In the genomic region with DNA sequence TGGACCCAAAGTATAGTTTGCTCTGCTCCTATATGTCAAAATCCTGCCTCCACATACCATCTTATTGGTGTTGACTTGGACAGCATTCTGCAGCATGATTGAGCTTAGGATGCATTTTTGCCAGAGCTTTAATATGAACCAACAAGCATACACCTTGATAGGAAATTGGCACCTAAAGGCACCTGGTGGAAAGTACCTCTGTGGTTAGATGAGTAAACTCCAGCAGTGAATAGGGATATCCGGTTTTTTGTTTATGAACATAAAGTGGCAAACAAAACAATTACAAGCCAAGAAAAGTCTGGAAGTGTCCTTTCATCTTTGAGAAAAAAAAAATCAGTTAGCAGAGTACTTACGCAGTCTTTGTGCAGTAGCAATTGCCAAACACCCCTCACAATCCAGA, we compare ENCODE assay signal across 30 cellular contexts. TPM values are rescaled to one million over a fixed set of nuclear protein-coding genes. Genes with fewer than 3 reads are reported as not detected.
DNase-seq lines count a peak whose midpoint lies in the region; ATAC-seq and TF ChIP-seq lines count a peak whose summit lies in the region.
"Had no signal": no experiment of that assay in that cellular context is flagged by ENCODE, and none has a peak within 500 bp of the region (broad histone marks: within the 10 kb centered on the region; RNA-seq: fewer than 3 reads in every experiment).

No MANE protein-coding gene starts in this region.

- H3K9me2 ChIP-seq in PC-3 (replicated peaks; ENCODE audit: low read length) = no peaks in the 10 kb centered on the region

- no peaks in the 10 kb centered on the region for H3F3A ChIP-seq in PC-3 (ENCODE audit: low read length, unreplicated experiment)

- POLR2A ChIA-PET in PC-3 (lab: Charles Lee; ENCODE audit: unreplicated experiment) (no interaction called here), HEK293T (lab: Yijun Ruan, JAX) (no interaction called here)

- H3K4me2 ChIP-seq in PC-3 (ENCODE audit: low read length) = no peak overlapping the region

- H3K27ac ChIP-seq in PC-3 (ENCODE audit: low read length) (no peak overlapping the region), epithelial cell of prostate (peak overlapping the region; percentile 47), tibial artery (no peak overlapping the region)
- H3K27ac ChIP-seq: 22Rv1, adrenal gland, esophagus muscularis mucosa, heart left ventricle, parathyroid adenoma, SK-N-MC, skin epidermis had no signal

- H3K79me2 ChIP-seq in PC-3 (ENCODE audit: low read length) = no peaks in the 10 kb centered on the region
- H3K79me2 ChIP-seq: parathyroid adenoma had no signal

- H3K36me3 ChIP-seq in PC-3 (ENCODE audit: low read depth, low read length) (no peaks in the 10 kb centered on the region), tibial artery (no peaks in the 10 kb centered on the region)
- H3K36me3 ChIP-seq: adrenal gland, esophagus muscularis mucosa, heart left ventricle had no signal

- ATAC-seq in PC-3 (no peak), GM18502 (IDR thresholded peaks at IDR 0.05; ENCODE audit: poor library complexity, unreplicated experiment) (no peak)
- ATAC-seq: heart left ventricle had no signal

- H3K9me3 ChIP-seq in PC-3 (ENCODE audit: low read length) (no peaks in the 10 kb centered on the region), tibial artery (no peaks in the 10 kb centered on the region)
- H3K9me3 ChIP-seq: adrenal gland, Caco-2, esophagus muscularis mucosa, heart left ventricle had no signal

- H3K27me3 ChIP-seq in PC-3 (ENCODE audit: low read length) (peaks cover 11% of the 10 kb centered on the region; the same call in 1 of the 2 replicates), tibial artery (peaks cover 0 to 20% of the 10 kb centered on the region in 2 donors)

- BruUV-seq in PC-3 (replicated peaks; lab: Mats Ljungman, UMichigan) = no TSS peak

- H3K4me3 ChIP-seq in PC-3 (ENCODE audit: low read length) = no peak overlapping the region
- H3K4me3 ChIP-seq in tibial artery = no peak overlapping the region
- H3K4me3 ChIP-seq: adrenal gland, esophagus muscularis mucosa, heart left ventricle, SK-N-MC, skin epidermis had no signal

- H4K20me1 ChIP-seq in PC-3 (ENCODE audit: low read length) = no peaks in the 10 kb centered on the region

- DNase-seq in NCI-H1105 treated with DMSO at 0.1 percent for 48 hours (lab: John Stamatoyannopoulos, UW) = peak; percentile 32
- DNase-seq in NCI-H1105 (lab: John Stamatoyannopoulos, UW) = no peak
- peak; percentile 54 for DNase-seq in HT-29 (ENCODE audit: low spot score)
- peak; percentile 35 for DNase-seq in PC-3
- DNase-seq in epithelial cell of prostate (ENCODE audit: low read depth, low spot score) = peak; percentile 75
- DNase-seq in tibial artery = no peak
- no peak for DNase-seq in HEK293T (ENCODE audit: extremely low spot score)
- DNase-seq: activated CD4-positive, alpha-beta T cell treated with anti-CD3 and anti-CD28 coated beads, Interleukin-2, amount 50 U/mL, for 48 hours; activated CD8-positive, alpha-beta memory T cell treated with anti-CD3 and anti-CD28 coated beads, Interleukin-2, amount 50 U/mL, for 4 hours; activated naive CD4-positive, alpha-beta T cell treated with anti-CD3 and anti-CD28 coated beads for 36 hours; adrenal gland; C1 segment of cervical spinal cord; Caco-2; foreskin fibroblast; heart left ventricle; Karpas-422; kidney; NCI-H1436 treated with DMSO at 0.1 percent for 48 hours; NCI-H226; NCI-H774; retina; stimulated activated naive CD4-positive, alpha-beta T cell had no signal

- peaks cover 13% of the 10 kb centered on the region for H3K4me1 ChIP-seq in PC-3 (ENCODE audit: insufficient read depth, low read length)
- no peaks in the 10 kb centered on the region for H3K4me1 ChIP-seq in tibial artery
- H3K4me1 ChIP-seq: adrenal gland, Caco-2, parathyroid adenoma had no signal

- H3K9ac ChIP-seq in PC-3 (ENCODE audit: low read length) = no peak overlapping the region
- H3K9ac ChIP-seq: parathyroid adenoma had no signal

- TF ChIP-seq CTCF in PC-3 (conservative IDR thresholded peaks at IDR 0.05; ENCODE audit: low read depth, low read length) = no peak
- no peak for TF ChIP-seq CTCF in tibial artery (IDR thresholded peaks at IDR 0.05)

- intact Hi-C loops in PC-3 (cut with micrococcal nuclease) (no loop called here), tibial artery (cut with DNase I; ENCODE audit: low total_unique reads) (no loop called here)

- no peak overlapping the region for H2AFZ ChIP-seq in PC-3 (ENCODE audit: low read length)
- H2AFZ ChIP-seq: parathyroid adenoma had no signal

- CTCF ChIA-PET in PC-3 (lab: Charles Lee) (no interaction called here), HEK293T (lab: Yijun Ruan, JAX) (no interaction called here)

TF ChIP-seq in HEK293T, 16 proteins besides CTCF, POLR2A, EP300 and RAD21:
- TF ChIP-seq ARNT (IDR thresholded peaks at IDR 0.05) (no peak), L3MBTL2 (conservative IDR thresholded peaks at IDR 0.05) (no peak), FOXM1 (IDR thresholded peaks at IDR 0.05; ENCODE audit: borderline replicate concordance) (no peak), SP1 (IDR thresholded peaks at IDR 0.05) (no peak), BHLHE40 (IDR thresholded peaks at IDR 0.05; ENCODE audit: borderline replicate concordance) (no peak), HDGF (IDR thresholded peaks at IDR 0.05; ENCODE audit: borderline replicate concordance) (no peak), NFRKB (IDR thresholded peaks at IDR 0.05) (no peak), CTBP1 (IDR thresholded peaks at IDR 0.05; ENCODE audit: borderline replicate concordance) (no peak), LEF1 (IDR thresholded peaks at IDR 0.05; ENCODE audit: borderline replicate concordance) (no peak), FOXA1 (IDR thresholded peaks at IDR 0.05) (no peak), ZNF384 (IDR thresholded peaks at IDR 0.05) (no peak), ELF4 (IDR thresholded peaks at IDR 0.05) (no peak)

RNA-seq across cellular contexts. Expression of gene CYP24A1, which starts 6.2 kb away (rescaled TPM):
- total RNA-seq in HT-29 (2014; rRNA removed; shearing (Covaris generic)) = 1.1 and 1.9 TPM in 2 replicates
- 0.81 and 1.2 TPM in 2 replicates for total RNA-seq in PC-3 (2014; rRNA removed)
- total RNA-seq: activated naive CD4-positive, alpha-beta T cell treated with anti-CD3 and anti-CD28 coated beads for 36 hours; adrenal gland; esophagus muscularis mucosa; heart left ventricle; liver; T-helper 1 cell treated with Interleukin-12 subunit alpha and Interleukin-12 subunit beta and Interleukin-4 antibody, amounts not matched to agents 30 ng/mL and 1 ng/mL, for 36 hours had no signal

RNA-seq across cellular contexts. Expression of gene PFDN4, which starts 27.9 kb away (rescaled TPM):
- total RNA-seq in HT-29 (2014; rRNA removed; shearing (Covaris generic)) = 26.8 and 27.9 TPM in 2 replicates
- total RNA-seq in PC-3 (2014; rRNA removed) = 100 and 122 TPM in 2 replicates

Comparison
In these comparisons a context has a peak if more than half of its experiments do, and no peak if none do; other contexts are left out.
1. DNase-seq: peak in NCI-H1105 treated with DMSO at 0.1 percent for 48 hours (single experiment), HT-29 (single experiment), PC-3 (single experiment) and epithelial cell of prostate (single experiment); none in NCI-H1105 (single experiment), tibial artery (0 of 2) and HEK293T (single experiment).